8 cellular contexts compared by ENCODE assay signal in genomic region chr10:71727429-71728217, GRCh38. TPM values are rescaled to one million over a fixed set of nuclear protein-coding genes. Genes with fewer than 3 reads are reported as not detected.
A peak's percentile ranks its signal among the peaks of the same experiment; 100 is the strongest.
DNase-seq lines count a peak whose midpoint lies in the region; ATAC-seq and TF ChIP-seq lines count a peak whose summit lies in the region.

No MANE protein-coding gene starts in this region.

- peak; percentile 70 for ATAC-seq in GM21723 (IDR thresholded peaks at IDR 0.05; ENCODE audit: unreplicated experiment)
- no peak for ATAC-seq in GM18519 (IDR thresholded peaks at IDR 0.05; ENCODE audit: low FRiP score, unreplicated experiment)

- DNase-seq in M059J (ENCODE audit: low read depth), result peak; percentile 34
- DNase-seq in activated CD4-positive, alpha-beta T cell treated with anti-CD3 and anti-CD28 coated beads for 48 hours, result peak; percentile 75
- DNase-seq in erythroblast (lab: John Stamatoyannopoulos, UW), result peak; percentile 88 to 90
- peak; percentile 91 for DNase-seq in posterior vena cava (ENCODE audit: low spot score)
- no peak for DNase-seq in cerebellar cortex (ENCODE audit: low spot score)

- H3K4me3 ChIP-seq in GM08714 (ENCODE audit: low read length), result peak overlapping the region; percentile 11; the same call in 1 of the 2 replicates

- intact Hi-C loops in posterior vena cava (cut with DNase I), result no loop called here

- TF ChIP-seq POLR2A in erythroblast (IDR thresholded peaks at IDR 0.05; ENCODE audit: low read length), result no peak

RNA-seq across cellular contexts. Expression of gene C10orf105, which starts 8.0 kb away (rescaled TPM):
- total RNA-seq in M059J (2014; rRNA removed; shearing (Covaris generic)), result not detected in 2 replicates
- under 1 TPM; 0.23 to 0.24 TPM for total RNA-seq in posterior vena cava

RNA-seq across cellular contexts. Expression of gene VSIR, which starts 45.7 kb away (rescaled TPM):
- total RNA-seq in M059J (2014; rRNA removed; shearing (Covaris generic)), result 5.3 and 17.1 TPM in 2 replicates
- total RNA-seq in posterior vena cava, result 100 to 1,000 TPM; 126 to 135 TPM
